8 cellular contexts compared by ENCODE assay signal in the genomic region with DNA sequence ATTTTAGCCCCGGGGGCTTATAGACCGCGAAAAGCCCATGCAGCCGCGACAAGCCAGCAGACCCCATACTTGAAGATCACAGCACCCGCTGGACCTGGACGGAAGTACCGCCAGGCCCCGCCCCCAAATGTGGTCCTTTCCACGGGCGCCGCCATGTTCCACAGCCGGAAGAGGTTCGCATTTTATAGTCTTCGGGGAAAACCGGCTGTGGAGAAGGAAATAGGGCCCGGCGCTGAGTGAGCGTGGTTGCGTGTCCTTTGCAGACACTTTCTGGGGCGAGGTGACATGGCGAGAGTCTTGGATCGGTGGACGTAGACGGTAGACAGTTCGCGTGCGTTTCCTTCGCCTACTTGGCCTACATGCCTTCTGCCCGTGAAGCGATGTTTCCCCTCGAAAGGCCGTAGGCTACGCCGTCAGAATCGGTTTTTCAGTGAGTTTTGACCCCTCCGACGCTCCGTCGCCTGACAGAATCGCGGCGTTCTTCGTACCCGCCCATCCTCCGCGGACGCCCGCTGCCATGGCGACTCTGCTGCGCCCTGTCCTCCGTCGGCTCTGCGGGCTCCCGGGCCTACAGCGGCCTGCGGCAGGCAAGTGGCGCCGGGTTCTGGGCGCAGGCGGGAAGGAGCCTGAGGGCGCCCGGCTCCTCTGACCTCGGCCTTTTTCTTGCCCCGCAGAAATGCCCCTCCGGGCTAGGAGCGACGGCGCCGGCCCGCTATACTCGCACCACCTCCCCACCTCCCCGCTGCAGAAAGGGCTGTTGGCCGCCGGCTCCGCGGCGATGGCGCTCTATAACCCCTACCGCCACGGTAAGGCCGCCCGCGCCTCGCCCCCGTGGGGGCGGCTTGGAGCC. TPM values are rescaled to one million over a fixed set of nuclear protein-coding genes. Genes with fewer than 3 reads are reported as not detected.
DNase-seq lines count a peak whose midpoint lies in the region; ATAC-seq and TF ChIP-seq lines count a peak whose summit lies in the region.

A gene (plus strand): TSS at position 498 of the 850 bp plus-strand sequence. CDS start 20 bp downstream, at position 518.
A gene with protein sequence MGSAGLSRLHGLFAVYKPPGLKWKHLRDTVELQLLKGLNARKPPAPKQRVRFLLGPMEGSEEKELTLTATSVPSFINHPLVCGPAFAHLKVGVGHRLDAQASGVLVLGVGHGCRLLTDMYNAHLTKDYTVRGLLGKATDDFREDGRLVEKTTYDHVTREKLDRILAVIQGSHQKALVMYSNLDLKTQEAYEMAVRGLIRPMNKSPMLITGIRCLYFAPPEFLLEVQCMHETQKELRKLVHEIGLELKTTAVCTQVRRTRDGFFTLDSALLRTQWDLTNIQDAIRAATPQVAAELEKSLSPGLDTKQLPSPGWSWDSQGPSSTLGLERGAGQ (minus strand): TSS at position 106 of the 850 bp plus-strand sequence. CDS start 39 bp downstream, at position 67.

- WGBS in psoas muscle, 3 donors = 0 to 1% (median 1%) methylated on average over 70 to 87 of the region's 87 CpGs
- WGBS in urinary bladder = under 1% methylated on average over 87 of the region's 87 CpGs

- H3K27ac ChIP-seq in angular gyrus (ENCODE audit: low read depth, low read length) (peak within 1 kb of the TSS; percentile 99), right atrium auricular region (peak within 1 kb of the TSS; percentile 93 to 94), psoas muscle (peak within 1 kb of the TSS; percentile 88), urinary bladder (ENCODE audit: low read depth) (peak within 1 kb of the TSS; percentile 63)

- H3K4me3 ChIP-seq in right atrium auricular region (peak within 1 kb of the TSS; percentile 68 to 99), psoas muscle (peak within 1 kb of the TSS; percentile 76), urinary bladder (ENCODE audit: low read depth, low read length) (peak within 1 kb of the TSS; percentile 80)

- peak; percentile 78 for ATAC-seq in GM18502 (IDR thresholded peaks at IDR 0.05; ENCODE audit: poor library complexity, unreplicated experiment)
- peak; percentile 74 for ATAC-seq in HG02943 (IDR thresholded peaks at IDR 0.05; ENCODE audit: low read depth, unreplicated experiment)
- peak; percentile 97 to 99 (median 99) for ATAC-seq in psoas muscle

- intact Hi-C loops in psoas muscle (cut with DNase I) = no loop called here

- H3K9me3 ChIP-seq in right atrium auricular region (no peaks in the 10 kb centered on the region), psoas muscle (no peaks in the 10 kb centered on the region)

- H3K27me3 ChIP-seq in right atrium auricular region (no peaks in the 10 kb centered on the region), psoas muscle (ENCODE audit: insufficient read depth in 3 of 3, low read length in 2 of 3) (no peaks in the 10 kb centered on the region)

- H3K36me3 ChIP-seq in right atrium auricular region (peaks cover 8% of the 10 kb centered on the region), psoas muscle (ENCODE audit: insufficient read depth in 1 of 2, low read depth in 1 of 2) (peaks cover 0 to 67% of the 10 kb centered on the region in 2 donors), urinary bladder (ENCODE audit: insufficient read depth) (no peaks in the 10 kb centered on the region)

- TF ChIP-seq CTCF in right atrium auricular region (IDR thresholded peaks at IDR 0.05) = no peak
- TF ChIP-seq CTCF in psoas muscle (IDR thresholded peaks at IDR 0.05) = no peak

- DNase-seq in NCI-H187 treated with DMSO at 0.1 percent for 48 hours (lab: John Stamatoyannopoulos, UW) (peak; percentile 55), T-helper 2 cell (peak; percentile 82 to 97 (median 88)), right atrium auricular region (ENCODE audit: low spot score) (peak; percentile 95), psoas muscle (peak; percentile 94 to 96)

- H3K4me1 ChIP-seq in right atrium auricular region (peaks cover 0 to 38% of the 10 kb centered on the region in 2 donors), psoas muscle (peaks cover 20% of the 10 kb centered on the region), urinary bladder (ENCODE audit: insufficient read depth) (peaks cover 1% of the 10 kb centered on the region)

RNA-seq across cellular contexts. Expression of the first gene that starts in this region (rescaled TPM):
- 10 to 100 TPM; 31.4 to 33.6 TPM for total RNA-seq in right atrium auricular region
- total RNA-seq in psoas muscle = 10 to 100 TPM; 20.0 to 26.8 (median 23.1) TPM
- 10 to 100 TPM; 32.3 to 60.9 (median 45.9) TPM for polyA plus RNA-seq in psoas muscle
- total RNA-seq in urinary bladder = 23.1 TPM
- 41.6 TPM for polyA plus RNA-seq in urinary bladder

RNA-seq across cellular contexts. Expression of the second gene that starts in this region (rescaled TPM):
- 10 to 100 TPM in 1 of 2 donors, 1 to 10 TPM in 1; 9.3 to 10.2 TPM for total RNA-seq in right atrium auricular region
- total RNA-seq in psoas muscle = 10 to 100 TPM; 22.2 to 38.4 (median 32.9) TPM
- 10 to 100 TPM; 20.6 to 31.8 (median 21.0) TPM for polyA plus RNA-seq in psoas muscle
- 13.7 TPM for total RNA-seq in urinary bladder
- 14.8 TPM for polyA plus RNA-seq in urinary bladder

Comparison
In these comparisons a context has a peak if more than half of its experiments do, and no peak if none do; other contexts are left out.
1. Peak in every context shown above with its lines: DNase-seq, ATAC-seq, H3K4me3 ChIP-seq and H3K27ac ChIP-seq.